In genomic region chr19:52028027-52028779, GRCh38 we compare ENCODE assay signal across 1 cellular context.
TF ChIP-seq lines count a peak whose summit lies in the region.

Gene ZNF614 (minus strand): TSS chr19:52028379. CDS start chr19:52025745, 2,634 bp downstream.

TF ChIP-seq in HepG2, 621 proteins besides CTCF, POLR2A, EP300 and RAD21 (continued from another document and continues in another):
- peak; percentile 96 for TF ChIP-seq ARID4A (CRISPR knock-in tag; IDR thresholded peaks at IDR 0.05; ENCODE audit: borderline replicate concordance)
- no peak for TF ChIP-seq ZNF512 (CRISPR knock-in tag; IDR thresholded peaks at IDR 0.05)
- no peak for TF ChIP-seq RERE (CRISPR knock-in tag; IDR thresholded peaks at IDR 0.05; ENCODE audit: low read depth)
- TF ChIP-seq AKNA (CRISPR knock-in tag; IDR thresholded peaks at IDR 0.05; ENCODE audit: borderline replicate concordance): no peak; the same call in 1 of the 2 replicates
- peak; percentile 77; the same call in 1 of the 2 replicates for TF ChIP-seq ZNF766 (CRISPR knock-in tag; IDR thresholded peaks at IDR 0.05; ENCODE audit: borderline replicate concordance)
- TF ChIP-seq HHEX (CRISPR knock-in tag; IDR thresholded peaks at IDR 0.05): 0 out of 2 replicates have a peak, but pooled peaks have one; percentile 18
- TF ChIP-seq KLF12 (CRISPR knock-in tag; IDR thresholded peaks at IDR 0.05; ENCODE audit: borderline replicate concordance): no peak; the same call in 1 of the 2 replicates
- peak; percentile 21; the same call in 1 of the 2 replicates for TF ChIP-seq POGK (CRISPR knock-in tag; conservative IDR thresholded peaks at IDR 0.05)
- TF ChIP-seq ZNF335 (CRISPR knock-in tag; IDR thresholded peaks at IDR 0.05): peak; percentile 71; the same call in 1 of the 2 replicates
- no peak for TF ChIP-seq ZNF24 (IDR thresholded peaks at IDR 0.05)
- no peak for TF ChIP-seq MBNL3 (CRISPR knock-in tag; conservative IDR thresholded peaks at IDR 0.05)
- TF ChIP-seq ZSCAN31 (CRISPR knock-in tag; IDR thresholded peaks at IDR 0.05; ENCODE audit: low read depth): peak; percentile 95
- TF ChIP-seq HINFP (CRISPR knock-in tag; IDR thresholded peaks at IDR 0.05; ENCODE audit: low read depth): peak; percentile 58; the same call in 1 of the 2 replicates
- no peak for TF ChIP-seq USF2 (IDR thresholded peaks at IDR 0.05; ENCODE audit: low read depth, low read length)
- TF ChIP-seq USF2 (CRISPR knock-in tag; IDR thresholded peaks at IDR 0.05; ENCODE audit: borderline replicate concordance): no peak
- TF ChIP-seq MXD1 (CRISPR knock-in tag; IDR thresholded peaks at IDR 0.05): peak; percentile 85
- peak; percentile 72; the same call in 1 of the 2 replicates for TF ChIP-seq ZNF292 (CRISPR knock-in tag; IDR thresholded peaks at IDR 0.05; ENCODE audit: borderline replicate concordance, low read depth)
- peak; percentile 78 for TF ChIP-seq HIVEP1 (CRISPR knock-in tag; IDR thresholded peaks at IDR 0.05)
- TF ChIP-seq SETDB1 (CRISPR knock-in tag; IDR thresholded peaks at IDR 0.05; ENCODE audit: borderline replicate concordance): no peak
- TF ChIP-seq WIZ (CRISPR knock-in tag; IDR thresholded peaks at IDR 0.05): 0 out of 2 replicates have a peak, but pooled peaks have one; percentile 51
- no peak for TF ChIP-seq ETV5 (CRISPR knock-in tag; IDR thresholded peaks at IDR 0.05; ENCODE audit: borderline replicate concordance)
- no peak for TF ChIP-seq ZNF446 (CRISPR knock-in tag; IDR thresholded peaks at IDR 0.05)
- TF ChIP-seq SP140L (CRISPR knock-in tag; IDR thresholded peaks at IDR 0.05; ENCODE audit: borderline replicate concordance): no peak
- no peak for TF ChIP-seq TBX3 (IDR thresholded peaks at IDR 0.05; ENCODE audit: borderline replicate concordance)
- TF ChIP-seq ZNF629 (CRISPR knock-in tag; conservative IDR thresholded peaks at IDR 0.05): no peak
- TF ChIP-seq ZNF260 (CRISPR knock-in tag; IDR thresholded peaks at IDR 0.05; ENCODE audit: borderline replicate concordance, low read depth): no peak
- TF ChIP-seq STAT5B (CRISPR knock-in tag; IDR thresholded peaks at IDR 0.05): no peak
- no peak for TF ChIP-seq ZNF503 (CRISPR knock-in tag; IDR thresholded peaks at IDR 0.05)
- TF ChIP-seq NR2F6 (IDR thresholded peaks at IDR 0.05): no peak
- TF ChIP-seq NR2F6 (CRISPR knock-in tag; IDR thresholded peaks at IDR 0.05): no peak
